1 cellular context compared by ENCODE assay signal in the genomic region with DNA sequence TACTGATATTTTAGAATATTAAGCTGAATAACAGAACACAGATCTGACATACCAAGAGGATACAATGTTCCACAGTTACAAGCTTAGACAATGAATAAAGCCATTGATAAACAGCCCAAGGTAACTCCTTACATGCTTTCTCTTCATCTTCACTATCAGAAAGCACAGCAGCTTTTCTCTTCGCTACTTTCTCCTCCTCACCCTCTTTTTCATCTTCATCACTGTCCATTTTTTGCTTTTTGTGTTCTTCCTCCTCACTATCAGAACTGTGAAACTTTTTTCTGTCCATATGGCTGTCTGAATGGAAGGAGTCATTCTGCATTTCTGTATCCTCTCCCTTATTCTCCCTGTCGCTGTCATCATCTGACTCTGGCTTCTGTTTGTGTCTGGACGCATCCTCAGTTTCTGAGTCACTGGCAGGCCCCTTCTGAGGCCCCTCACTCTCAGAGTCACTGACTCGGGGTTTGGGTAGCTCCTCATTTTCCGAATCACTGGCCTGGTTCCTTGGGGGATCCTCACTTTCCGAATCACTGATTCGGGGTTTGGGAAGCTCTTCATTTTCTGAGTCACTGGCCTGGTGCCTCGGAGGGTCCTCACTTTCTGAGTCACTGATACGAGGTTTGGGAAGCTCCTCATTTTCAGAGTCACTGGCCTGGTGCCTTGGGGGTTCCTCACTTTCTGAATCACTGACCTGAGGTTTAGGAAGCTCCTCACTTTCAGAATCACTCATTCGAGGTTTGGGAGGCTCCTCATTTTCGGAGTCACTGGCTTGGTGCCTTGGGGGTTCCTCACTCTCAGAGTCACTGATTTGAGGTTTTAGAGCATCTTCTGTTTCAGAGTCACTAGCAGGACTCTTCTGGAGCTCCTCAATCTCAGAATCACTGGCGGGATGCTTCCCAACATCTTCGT.
TF ChIP-seq lines count a peak whose summit lies in the region.

No MANE protein-coding gene starts in this region.

TF ChIP-seq in endothelial cell of umbilical vein, 7 proteins besides CTCF, POLR2A, EP300 and RAD21:
- TF ChIP-seq MAX (IDR thresholded peaks at IDR 0.05; ENCODE audit: insufficient read depth, insufficient read length) (no peak), FOS (IDR thresholded peaks at IDR 0.05; ENCODE audit: borderline replicate concordance, insufficient read depth, low read length) (no peak), EZH2 (IDR thresholded peaks at IDR 0.05; ENCODE audit: borderline replicate concordance, low read depth, low read length, severe bottlenecking) (no peak), GATA2 (IDR thresholded peaks at IDR 0.05; ENCODE audit: insufficient read depth, insufficient read length, low read depth, low read length) (no peak), POLR2AphosphoS5 (IDR thresholded peaks at IDR 0.05; ENCODE audit: insufficient read depth, low read depth, low read length) (no peak), JUN (IDR thresholded peaks at IDR 0.05; ENCODE audit: borderline replicate concordance, insufficient read depth, insufficient read length, low read depth) (no peak), MYC (IDR thresholded peaks at IDR 0.05; ENCODE audit: low read depth, low read length) (no peak)
